In the genomic region with DNA sequence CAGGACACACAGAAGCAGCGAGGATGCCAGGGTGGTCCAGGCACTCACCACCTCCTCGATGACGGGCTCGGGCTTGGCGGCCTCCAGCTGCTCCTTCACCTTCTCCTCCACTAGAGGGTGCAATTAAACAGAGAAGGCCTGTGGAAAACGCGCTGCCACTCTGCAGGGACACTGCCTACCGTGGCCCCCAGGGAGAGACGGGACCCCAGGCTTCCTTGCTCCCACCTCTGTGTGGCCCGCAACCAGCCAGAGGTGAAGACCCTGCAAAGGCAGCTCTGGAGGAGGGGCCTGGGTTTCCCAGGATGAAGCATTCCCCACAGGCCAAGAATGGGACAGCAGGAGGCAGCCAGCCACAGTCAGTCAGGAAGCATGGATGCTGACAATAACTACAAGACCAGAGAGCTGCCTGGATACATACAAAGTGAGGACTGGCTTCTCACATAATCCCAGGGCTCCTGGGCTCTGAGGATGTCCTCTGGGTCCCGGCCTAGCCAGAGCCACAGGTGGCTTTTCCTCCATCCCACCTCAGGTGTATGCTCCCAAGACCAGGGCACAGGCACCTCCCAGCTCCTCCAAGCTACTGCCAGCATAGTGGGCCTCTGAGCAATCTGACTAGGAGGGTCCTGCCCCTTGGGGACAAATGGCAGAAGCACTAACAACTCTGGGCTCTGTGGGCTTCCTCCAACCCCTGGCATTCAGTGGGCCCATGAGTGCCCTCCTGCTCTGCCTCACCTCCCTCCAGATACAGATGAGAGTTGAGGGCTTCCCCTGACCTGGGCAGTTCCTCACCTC, we compare ENCODE assay signal across 8 cellular contexts. TPM values are rescaled to one million over a fixed set of nuclear protein-coding genes. Genes with fewer than 3 reads are reported as not detected.
DNase-seq lines count a peak whose midpoint lies in the region; ATAC-seq and TF ChIP-seq lines count a peak whose summit lies in the region.

No MANE protein-coding gene starts in this region.

- H3K9ac ChIP-seq in endodermal cell (ENCODE audit: extremely low read depth, low read length, poor library complexity, severe bottlenecking), result no peak overlapping the region

- H4K20me1 ChIP-seq in GM23338 (replicated peaks; ENCODE audit: insufficient read depth), result peaks cover 14% of the 10 kb centered on the region; the same call in 1 of the 2 replicates

- peaks cover 5% of the 10 kb centered on the region for H3K9me3 ChIP-seq in endodermal cell (ENCODE audit: control insufficient read depth, low read length)

- 72 to 90% methylated on average over 2 to 11 of the region's 11 CpGs for WGBS in endodermal cell (ENCODE audit: insufficient coverage in 1 of 2, insufficient read length in 1 of 2), 2 experiments

- H3K4me3 ChIP-seq in GM23338 (no peak overlapping the region), endodermal cell (ENCODE audit: low read length) (no peak overlapping the region)

- peaks cover 56% of the 10 kb centered on the region for H3K36me3 Mint-ChIP-seq in GM23338 (ENCODE audit: low read depth)
- H3K36me3 Mint-ChIP-seq in endodermal cell (ENCODE audit: low read depth), result peaks cover 57% of the 10 kb centered on the region

- no peak overlapping the region for H2AFZ ChIP-seq in GM23338

- H3K4me1 Mint-ChIP-seq in GM23338 (no peaks in the 10 kb centered on the region), endodermal cell (no peaks in the 10 kb centered on the region)

- peak; percentile 91 for ATAC-seq in GM23338
- no peak for ATAC-seq in HG02798 (IDR thresholded peaks at IDR 0.05; ENCODE audit: poor library complexity, unreplicated experiment)
- no peak for ATAC-seq in GM19452 (IDR thresholded peaks at IDR 0.05; ENCODE audit: unreplicated experiment)

- H3K4me1 ChIP-seq in GM23338 (ENCODE audit: insufficient read depth) (no peaks in the 10 kb centered on the region), endodermal cell (ENCODE audit: control insufficient read depth, insufficient read depth, low read length) (no peaks in the 10 kb centered on the region)

- H3K4me2 ChIP-seq in GM23338, result no peak overlapping the region

- 0 out of 2 replicates have a peak, but pooled peaks cover 13% of the 10 kb centered on the region for H3F3A ChIP-seq in GM23338 (replicated peaks; ENCODE audit: low read depth)

- H3K4me3 Mint-ChIP-seq in GM23338, result no peak overlapping the region
- no peak overlapping the region for H3K4me3 Mint-ChIP-seq in endodermal cell

- H3K9me3 Mint-ChIP-seq in GM23338 (no peaks in the 10 kb centered on the region), endodermal cell (peaks cover 2% of the 10 kb centered on the region)

- H3K27ac Mint-ChIP-seq in GM23338 (no peak overlapping the region), endodermal cell (peak overlapping the region; percentile 55)

- TF ChIP-seq CTCF in GM23338 (conservative IDR thresholded peaks at IDR 0.05; ENCODE audit: low read depth in 2 of 2), result peak; percentile 79 to 86
- peak; percentile 97 for TF ChIP-seq CTCF in endodermal cell (conservative IDR thresholded peaks at IDR 0.05)

- DNase-seq in AG08395 (ENCODE audit: low spot score), result peak; percentile 53
- DNase-seq in GM23338 (ENCODE audit: low spot score), result peak; percentile 82
- peak; percentile 31 to 36 for DNase-seq in activated CD4-positive, alpha-beta T cell treated with anti-CD3 and anti-CD28 coated beads for 4 hours
- DNase-seq in endodermal cell, result peak; percentile 89
- DNase-seq in myocyte (ENCODE audit: low read depth), result peak; percentile 49
- DNase-seq in NCI-H1694 (lab: John Stamatoyannopoulos, UW), result no peak

- H3K9me2 ChIP-seq in GM23338 (ENCODE audit: insufficient read depth), result no peaks in the 10 kb centered on the region

- H3K27me3 Mint-ChIP-seq in GM23338 (ENCODE audit: insufficient read depth, low read depth, poor library complexity), result peaks cover 7% of the 10 kb centered on the region
- H3K27me3 Mint-ChIP-seq in endodermal cell (ENCODE audit: insufficient read depth), result no peaks in the 10 kb centered on the region

- H3K27ac ChIP-seq in GM23338 (ENCODE audit: low read depth), result 0 out of 2 replicates have a peak overlapping the region, but pooled peaks have one; percentile 32
- no peak overlapping the region for H3K27ac ChIP-seq in endodermal cell (ENCODE audit: low read depth, low read length)

- H3K79me2 ChIP-seq in GM23338 (replicated peaks; ENCODE audit: insufficient read depth), result peaks cover 6% of the 10 kb centered on the region

- H3K36me3 ChIP-seq in GM23338 (ENCODE audit: insufficient read depth) (peaks cover 26% of the 10 kb centered on the region), endodermal cell (ENCODE audit: control insufficient read depth, insufficient read depth, low read length) (peaks cover 79% of the 10 kb centered on the region)

- H3K27me3 ChIP-seq in GM23338 (ENCODE audit: insufficient read depth) (no peaks in the 10 kb centered on the region), endodermal cell (ENCODE audit: control insufficient read depth, insufficient read depth, low read length, poor library complexity, severe bottlenecking) (no peaks in the 10 kb centered on the region)

TF ChIP-seq in GM23338, 12 proteins besides CTCF, POLR2A, EP300 and RAD21:
- TF ChIP-seq EZH2 (IDR thresholded peaks at IDR 0.05; ENCODE audit: low read depth, unreplicated experiment) (no peak), STAT1 (IDR thresholded peaks at IDR 0.05; ENCODE audit: unreplicated experiment) (no peak), NANOG (IDR thresholded peaks at IDR 0.05; ENCODE audit: borderline replicate concordance) (no peak), POLR2AphosphoS5 (IDR thresholded peaks at IDR 0.05; ENCODE audit: low read depth) (no peak)
- TF ChIP-seq, protein P1, sequence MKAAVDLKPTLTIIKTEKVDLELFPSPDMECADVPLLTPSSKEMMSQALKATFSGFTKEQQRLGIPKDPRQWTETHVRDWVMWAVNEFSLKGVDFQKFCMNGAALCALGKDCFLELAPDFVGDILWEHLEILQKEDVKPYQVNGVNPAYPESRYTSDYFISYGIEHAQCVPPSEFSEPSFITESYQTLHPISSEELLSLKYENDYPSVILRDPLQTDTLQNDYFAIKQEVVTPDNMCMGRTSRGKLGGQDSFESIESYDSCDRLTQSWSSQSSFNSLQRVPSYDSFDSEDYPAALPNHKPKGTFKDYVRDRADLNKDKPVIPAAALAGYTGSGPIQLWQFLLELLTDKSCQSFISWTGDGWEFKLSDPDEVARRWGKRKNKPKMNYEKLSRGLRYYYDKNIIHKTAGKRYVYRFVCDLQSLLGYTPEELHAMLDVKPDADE (IDR thresholded peaks at IDR 0.05), result no peak
- TF ChIP-seq, protein P2, sequence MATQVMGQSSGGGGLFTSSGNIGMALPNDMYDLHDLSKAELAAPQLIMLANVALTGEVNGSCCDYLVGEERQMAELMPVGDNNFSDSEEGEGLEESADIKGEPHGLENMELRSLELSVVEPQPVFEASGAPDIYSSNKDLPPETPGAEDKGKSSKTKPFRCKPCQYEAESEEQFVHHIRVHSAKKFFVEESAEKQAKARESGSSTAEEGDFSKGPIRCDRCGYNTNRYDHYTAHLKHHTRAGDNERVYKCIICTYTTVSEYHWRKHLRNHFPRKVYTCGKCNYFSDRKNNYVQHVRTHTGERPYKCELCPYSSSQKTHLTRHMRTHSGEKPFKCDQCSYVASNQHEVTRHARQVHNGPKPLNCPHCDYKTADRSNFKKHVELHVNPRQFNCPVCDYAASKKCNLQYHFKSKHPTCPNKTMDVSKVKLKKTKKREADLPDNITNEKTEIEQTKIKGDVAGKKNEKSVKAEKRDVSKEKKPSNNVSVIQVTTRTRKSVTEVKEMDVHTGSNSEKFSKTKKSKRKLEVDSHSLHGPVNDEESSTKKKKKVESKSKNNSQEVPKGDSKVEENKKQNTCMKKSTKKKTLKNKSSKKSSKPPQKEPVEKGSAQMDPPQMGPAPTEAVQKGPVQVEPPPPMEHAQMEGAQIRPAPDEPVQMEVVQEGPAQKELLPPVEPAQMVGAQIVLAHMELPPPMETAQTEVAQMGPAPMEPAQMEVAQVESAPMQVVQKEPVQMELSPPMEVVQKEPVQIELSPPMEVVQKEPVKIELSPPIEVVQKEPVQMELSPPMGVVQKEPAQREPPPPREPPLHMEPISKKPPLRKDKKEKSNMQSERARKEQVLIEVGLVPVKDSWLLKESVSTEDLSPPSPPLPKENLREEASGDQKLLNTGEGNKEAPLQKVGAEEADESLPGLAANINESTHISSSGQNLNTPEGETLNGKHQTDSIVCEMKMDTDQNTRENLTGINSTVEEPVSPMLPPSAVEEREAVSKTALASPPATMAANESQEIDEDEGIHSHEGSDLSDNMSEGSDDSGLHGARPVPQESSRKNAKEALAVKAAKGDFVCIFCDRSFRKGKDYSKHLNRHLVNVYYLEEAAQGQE (IDR thresholded peaks at IDR 0.05; ENCODE audit: unreplicated experiment), result no peak

RNA-seq across cellular contexts. Expression of a gene that starts 46.2 kb away (rescaled TPM):
- 1.3 and 5.7 TPM in 2 replicates for total RNA-seq in GM23338 (2014; rRNA removed; shearing (Covaris generic))
- 1.1 and 1.9 TPM in 2 replicates for polyA plus RNA-seq in GM23338 (2016; fragmentation: Nextera tagmentation; extraction: Ambion mirVana)
- total RNA-seq in endodermal cell (1 to 10 TPM in 1 of 2 donors, under 1 TPM in 1; 0.69 to 4.8 TPM), myocyte (5.6 and 5.7 TPM in 2 replicates)
- polyA plus RNA-seq in endodermal cell (2013, experiment 1 of 2), result 5.2 TPM
- 4.3 TPM for polyA plus RNA-seq in endodermal cell (2013, experiment 2 of 2)
- 3.6 TPM for polyA plus RNA-seq in myocyte (2012)

RNA-seq across cellular contexts. Expression of a gene that starts 52.8 kb away (rescaled TPM):
- total RNA-seq in GM23338 (2014; rRNA removed; shearing (Covaris generic)), result 35.1 and 42.9 TPM in 2 replicates
- polyA plus RNA-seq in GM23338 (2016; fragmentation: Nextera tagmentation; extraction: Ambion mirVana), result 133 and 136 TPM in 2 replicates
- 10 to 100 TPM; 46.7 to 47.8 TPM for total RNA-seq in endodermal cell
- 44.4 TPM for polyA plus RNA-seq in endodermal cell (2013, experiment 1 of 2)
- 41.1 TPM for polyA plus RNA-seq in endodermal cell (2013, experiment 2 of 2)
- total RNA-seq in myocyte, result 20.9 and 22.6 TPM in 2 replicates
- polyA plus RNA-seq in myocyte (2012), result 31.8 TPM

RNA-seq across cellular contexts. Expression of a gene that starts 55.7 kb away (rescaled TPM):
- total RNA-seq in GM23338 (2014; rRNA removed; shearing (Covaris generic)), result 66.1 and 79.9 TPM in 2 replicates
- polyA plus RNA-seq in GM23338 (2016; fragmentation: Nextera tagmentation; extraction: Ambion mirVana), result 13.5 and 14.0 TPM in 2 replicates
- 10 to 100 TPM; 59.2 to 64.0 TPM for total RNA-seq in endodermal cell
- 22.9 TPM for polyA plus RNA-seq in endodermal cell (2013, experiment 1 of 2)
- 17.8 TPM for polyA plus RNA-seq in endodermal cell (2013, experiment 2 of 2)
- 2.3 and 4.4 TPM in 2 replicates for total RNA-seq in myocyte
- polyA plus RNA-seq in myocyte (2012), result 4.0 TPM

Comparison
In these comparisons a context has a peak if more than half of its experiments do, and no peak if none do; other contexts are left out.
1. RNA of a gene that starts 55.7 kb away (total RNA-seq): 66.1 to 79.9 TPM in GM23338 and 59.2 to 64.0 TPM in endodermal cell; 2.3 to 4.4 TPM in myocyte; every median in the first group is over 10 times any median in the second.